ENCODE assay signal across 2 cellular contexts in the genomic region with DNA sequence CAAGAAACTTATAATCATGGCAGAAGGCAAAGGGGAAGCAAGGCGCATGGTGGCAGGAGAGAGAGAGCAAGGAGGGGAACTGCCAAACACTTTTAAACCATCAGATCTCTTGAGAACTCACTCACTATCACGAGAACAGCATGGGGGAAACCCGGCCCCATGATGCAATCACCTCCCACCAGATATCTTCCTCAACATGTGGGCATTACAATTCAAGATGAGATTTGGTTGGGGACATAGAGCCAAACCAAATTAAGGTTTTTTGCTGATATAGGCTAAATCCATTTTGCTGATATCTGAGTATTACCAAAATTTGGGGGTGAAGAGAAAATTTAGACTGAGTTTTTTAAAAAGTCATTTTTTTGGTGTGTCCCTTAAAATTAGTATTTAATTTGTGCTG.
A peak's percentile ranks its signal among the peaks of the same experiment; 100 is the strongest.
TF ChIP-seq lines count a peak whose summit lies in the region.

No MANE protein-coding gene starts in this region.

TF ChIP-seq in A549, 52 proteins besides CTCF, POLR2A, EP300 and RAD21:
- TF ChIP-seq MAFK (IDR thresholded peaks at IDR 0.05; ENCODE audit: partially characterized antibody) (peak; percentile 84), HOXA7 (CRISPR knock-in tag; IDR thresholded peaks at IDR 0.05) (no peak)

TF ChIP-seq in H1, 55 proteins besides CTCF, POLR2A, EP300 and RAD21:
- TF ChIP-seq POU5F1 (IDR thresholded peaks at IDR 0.05; ENCODE audit: low read depth, low read length) (no peak), CEBPB (IDR thresholded peaks at IDR 0.05; ENCODE audit: low read depth, low read length) (peak; percentile 74), SIRT6 (IDR thresholded peaks at IDR 0.05; ENCODE audit: low read length) (no peak), KDM4A (IDR thresholded peaks at IDR 0.05; ENCODE audit: low read depth, low read length, severe bottlenecking) (no peak)
